Comparison of ENCODE assay signal across 18 cellular contexts in the genomic region with DNA sequence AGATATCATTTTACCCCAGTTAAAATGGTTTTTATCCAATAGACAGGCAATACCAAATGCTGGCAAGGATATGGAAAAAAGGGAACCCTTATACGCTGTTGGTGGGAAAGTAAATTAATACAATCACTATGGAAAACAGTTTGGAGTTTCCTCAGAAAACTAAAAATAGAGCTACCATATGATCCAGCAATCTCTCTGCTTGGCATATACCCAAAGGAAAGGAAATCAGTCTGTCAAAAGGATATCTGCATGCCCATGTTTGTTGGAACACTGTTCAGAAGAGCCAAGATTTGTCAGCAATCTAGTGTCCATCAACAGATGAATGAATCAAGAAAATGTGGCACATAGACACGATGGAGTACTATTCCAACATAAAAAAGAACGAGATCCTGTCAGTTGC.
DNase-seq lines count a peak whose midpoint lies in the region; FAIRE-seq and TF ChIP-seq lines count a peak whose summit lies in the region.
"Had no signal": no experiment of that assay in that cellular context is flagged by ENCODE, and none has a peak within 500 bp of the region (broad histone marks: within the 10 kb centered on the region; RNA-seq: fewer than 3 reads in every experiment).

No MANE protein-coding gene starts in this region.

- peak; percentile 31 for FAIRE-seq in GM18507 (lab: Jason Lieb, UNC)
- no peak for FAIRE-seq in endothelial cell of umbilical vein (lab: Jason Lieb, UNC)
- FAIRE-seq: GM12878, H1 had no signal

- no peaks in the 10 kb centered on the region for H3K79me2 ChIP-seq in endothelial cell of umbilical vein (ENCODE audit: control insufficient read depth, insufficient read depth, low read length)

- no peak for TF ChIP-seq POLR2A in endothelial cell of umbilical vein (IDR thresholded peaks at IDR 0.05; ENCODE audit: low read depth, low read length)

- H3K27ac ChIP-seq in VCaP (peak overlapping the region; percentile 80; the same call in 1 of the 2 replicates), endothelial cell of umbilical vein (ENCODE audit: insufficient read depth, low read depth, low read length) (no peak overlapping the region)

- dilution Hi-C loops in endothelial cell of umbilical vein (cut with MboI; ENCODE audit: extremely low pct_ligation_motif_present, low sequenced_read_pairs): no loop called here

- CTCF ChIA-PET in endothelial cell of umbilical vein (lab: Charles Lee): no interaction called here

- no peaks in the 10 kb centered on the region for H3K27me3 ChIP-seq in endothelial cell of umbilical vein (ENCODE audit: control insufficient read depth in 2 of 2, insufficient read depth in 2 of 2, low read length in 2 of 2)

- TF ChIP-seq CTCF in VCaP (conservative IDR thresholded peaks at IDR 0.05): no peak
- TF ChIP-seq CTCF in endothelial cell of umbilical vein (IDR thresholded peaks at IDR 0.05; ENCODE audit: extremely low read depth in 1 of 2, insufficient read depth in 1 of 2, low read depth in 1 of 2, low read length in 2 of 2): no peak
- TF ChIP-seq CTCF in retinal pigment epithelial cell (conservative IDR thresholded peaks at IDR 0.05; ENCODE audit: low read depth, low read length): no peak

- H2AFZ ChIP-seq in endothelial cell of umbilical vein (ENCODE audit: low read depth, low read length): no peak overlapping the region

- POLR2A ChIA-PET in endothelial cell of umbilical vein (lab: Charles Lee): no interaction called here

- intact Hi-C loops in endothelial cell of umbilical vein (cut with micrococcal nuclease): no loop called here

- H3K9me1 ChIP-seq in endothelial cell of umbilical vein (replicated peaks; ENCODE audit: control insufficient read depth, extremely low read depth, insufficient read depth, low read length): no peaks in the 10 kb centered on the region

- H3K9me3 ChIP-seq in endothelial cell of umbilical vein (replicated peaks; ENCODE audit: control insufficient read depth, insufficient read depth, low read length): no peaks in the 10 kb centered on the region

- no peaks in the 10 kb centered on the region for H3K36me3 ChIP-seq in endothelial cell of umbilical vein (ENCODE audit: control insufficient read depth in 2 of 2, extremely low read depth in 1 of 2, insufficient read depth in 2 of 2, low read length in 2 of 2)

- H3K9ac ChIP-seq in endothelial cell of umbilical vein (replicated peaks; ENCODE audit: extremely low read depth, insufficient read depth, low read length): no peak overlapping the region

- H3K4me3 ChIP-seq in endothelial cell of umbilical vein (replicated peaks in 1 of 3; ENCODE audit: insufficient read depth in 1 of 3, low read depth in 1 of 3, low read length in 3 of 3): no peak overlapping the region
- no peak overlapping the region for H3K4me3 ChIP-seq in retinal pigment epithelial cell (ENCODE audit: low read length)
- H3K4me3 ChIP-seq: GM12878 had no signal

- DNase-seq in GM18507 (ENCODE audit: extremely low spot score, insufficient read length, low read depth) (no peak), endothelial cell of umbilical vein (ENCODE audit: low read depth, low spot score) (peak; percentile 68), retinal pigment epithelial cell (ENCODE audit: low read depth) (peak; percentile 26), HK-2 (ENCODE audit: unreplicated experiment) (no peak), GOT3 (lab: John Stamatoyannopoulos, UW) (no peak)
- DNase-seq in activated CD8-positive, alpha-beta memory T cell treated with anti-CD3 and anti-CD28 coated beads, Interleukin-2, amount 50 U/mL, for 4 hours: no peak
- DNase-seq: C1 segment of cervical spinal cord; Calu3; CD4-positive, alpha-beta memory T cell; COR-L47; DMS79; EL; GDM1; H7; HCEC 1CT had no signal

- no peak overlapping the region for H3K4me2 ChIP-seq in endothelial cell of umbilical vein (ENCODE audit: insufficient read depth, low read length)

- BruUV-seq in endothelial cell of umbilical vein (replicated peaks; lab: Mats Ljungman, UMichigan): no TSS peak

- H4K20me1 ChIP-seq in endothelial cell of umbilical vein (replicated peaks; ENCODE audit: control insufficient read depth, extremely low read depth, insufficient read depth, low read length): no peaks in the 10 kb centered on the region

- H3K4me1 ChIP-seq in endothelial cell of umbilical vein (ENCODE audit: control insufficient read depth, extremely low read depth, insufficient read depth, low read length): no peaks in the 10 kb centered on the region

TF ChIP-seq in endothelial cell of umbilical vein, 7 proteins besides CTCF, POLR2A, EP300 and RAD21:
- TF ChIP-seq GATA2 (IDR thresholded peaks at IDR 0.05; ENCODE audit: insufficient read depth, insufficient read length, low read depth, low read length): no peak
- TF ChIP-seq, protein P1, sequence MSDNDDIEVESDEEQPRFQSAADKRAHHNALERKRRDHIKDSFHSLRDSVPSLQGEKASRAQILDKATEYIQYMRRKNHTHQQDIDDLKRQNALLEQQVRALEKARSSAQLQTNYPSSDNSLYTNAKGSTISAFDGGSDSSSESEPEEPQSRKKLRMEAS (IDR thresholded peaks at IDR 0.05; ENCODE audit: insufficient read depth, insufficient read length): no peak
- TF ChIP-seq JUN (IDR thresholded peaks at IDR 0.05; ENCODE audit: borderline replicate concordance, insufficient read depth, insufficient read length, low read depth): no peak
- TF ChIP-seq POLR2AphosphoS5 (IDR thresholded peaks at IDR 0.05; ENCODE audit: insufficient read depth, low read depth, low read length): no peak
- TF ChIP-seq MYC (IDR thresholded peaks at IDR 0.05; ENCODE audit: low read depth, low read length): no peak
- TF ChIP-seq FOS (IDR thresholded peaks at IDR 0.05; ENCODE audit: borderline replicate concordance, insufficient read depth, low read length): no peak
- TF ChIP-seq EZH2 (IDR thresholded peaks at IDR 0.05; ENCODE audit: borderline replicate concordance, low read depth, low read length, severe bottlenecking): no peak

Comparison
In these comparisons a context has a peak if more than half of its experiments do, and no peak if none do; other contexts are left out.
1. DNase-seq: peak in endothelial cell of umbilical vein (single experiment) and retinal pigment epithelial cell (single experiment); none in GM18507 (single experiment), activated CD8-positive, alpha-beta memory T cell treated with anti-CD3 and anti-CD28 coated beads, Interleukin-2, amount 50 U/mL, for 4 hours (single experiment), HK-2 (single experiment) and GOT3 (single experiment).